In genomic region chr18:57630002-57630758, GRCh38 we compare ENCODE assay signal across 8 cellular contexts. TPM values are rescaled to one million over a fixed set of nuclear protein-coding genes. Genes with fewer than 3 reads are reported as not detected.
DNase-seq lines count a peak whose midpoint lies in the region; ATAC-seq and TF ChIP-seq lines count a peak whose summit lies in the region.

No MANE protein-coding gene starts in this region.

- peaks cover 18 to 26% (median 25%) of the 10 kb centered on the region in 3 donors for H3K4me1 Mint-ChIP-seq in CD8-positive, alpha-beta memory T cell
- H3K4me1 Mint-ChIP-seq in activated CD8-positive, alpha-beta T cell treated with anti-CD3 and anti-CD28 coated beads for 36 hours (ENCODE audit: low read depth), result peaks cover 17% of the 10 kb centered on the region

- H3K4me3 Mint-ChIP-seq in CD8-positive, alpha-beta memory T cell, result peak overlapping the region; percentile 96 to 99 (median 98)
- H3K4me3 Mint-ChIP-seq in activated CD8-positive, alpha-beta T cell treated with anti-CD3 and anti-CD28 coated beads for 36 hours, result peak overlapping the region; percentile 97

- CTCF ChIA-PET in CD8-positive, alpha-beta memory T cell (lab: Charles Lee), result interaction anchor here (0.9 to 1.7 kb wide), 5 partner anchors 8 to 492 kb away, joined by 3 to 8 read pairs (median 4); partner anchors contain the start of gene NARS1
- CTCF ChIA-PET in activated CD8-positive, alpha-beta T cell treated with anti-CD3 and anti-CD28 coated beads for 36 hours (lab: Charles Lee), result interaction anchor here (0.6 to 1.9 kb wide), 8 partner anchors 9 to 504 kb away, joined by 3 to 7 read pairs (median 4); partner anchors contain the start of gene NARS1

- peak overlapping the region; percentile 67 for H3K27ac ChIP-seq in CD8-positive, alpha-beta memory T cell (ENCODE audit: low read depth, low read length)
- H3K27ac ChIP-seq in HL-60 (replicated peaks), result peak overlapping the region; percentile 67
- H3K27ac ChIP-seq in ectodermal cell (ENCODE audit: insufficient read depth, low read depth, low read length, poor library complexity, severe bottlenecking), result no peak overlapping the region
- H3K27ac ChIP-seq in lower lobe of right lung, result peak overlapping the region; percentile 80

- peak; percentile 91 to 96 (median 93) for DNase-seq in CD8-positive, alpha-beta memory T cell
- DNase-seq in HL-60 (ENCODE audit: low read depth in 1 of 2, low spot score in 1 of 2) (peak; percentile 97 to 99), NCI-H82 treated with DMSO at 0.1 percent for 48 hours (lab: John Stamatoyannopoulos, UW; ENCODE audit: unreplicated experiment) (peak; percentile 58), lower lobe of right lung (peak; percentile 98)
- DNase-seq in activated CD8-positive, alpha-beta T cell treated with anti-CD3 and anti-CD28 coated beads for 36 hours, result peak; percentile 97
- peak; percentile 84 to 93 (median 90) for DNase-seq in stimulated activated CD4-positive, alpha-beta T cell treated with anti-CD3 and anti-CD28 coated beads, TNF-alpha, amount 100 ng/mL, for 1 hour (ENCODE audit: low read depth in 3 of 3, low spot score in 1 of 3)

- 16 to 17% methylated on average over 52 of the region's 52 CpGs for WGBS in ectodermal cell, 2 experiments

- ATAC-seq in GM19463 (IDR thresholded peaks at IDR 0.05; ENCODE audit: unreplicated experiment) (peak; percentile 93), lower lobe of right lung (peak; percentile 99)
- peak; percentile 98 for ATAC-seq in activated CD8-positive, alpha-beta T cell treated with anti-CD3 and anti-CD28 coated beads for 36 hours

- TF ChIP-seq CTCF in HL-60 (IDR thresholded peaks at IDR 0.05; ENCODE audit: insufficient read depth, low read length), result peak; percentile 74
- TF ChIP-seq CTCF in activated CD8-positive, alpha-beta T cell treated with anti-CD3 and anti-CD28 coated beads for 36 hours (IDR thresholded peaks at IDR 0.05), result peak; percentile 60
- peak; percentile 84 for TF ChIP-seq CTCF in lower lobe of right lung (IDR thresholded peaks at IDR 0.05)

- H3K27ac Mint-ChIP-seq in CD8-positive, alpha-beta memory T cell, result peak overlapping the region; percentile 92 to 97 (median 96)
- peak overlapping the region; percentile 97 for H3K27ac Mint-ChIP-seq in activated CD8-positive, alpha-beta T cell treated with anti-CD3 and anti-CD28 coated beads for 36 hours

- no peaks in the 10 kb centered on the region for H3K27me3 ChIP-seq in CD8-positive, alpha-beta memory T cell (ENCODE audit: insufficient read depth, low read length, poor library complexity, severe bottlenecking)
- H3K27me3 ChIP-seq in HL-60 (ENCODE audit: insufficient read depth, poor library complexity, severe bottlenecking) (no peaks in the 10 kb centered on the region), ectodermal cell (ENCODE audit: control insufficient read depth, insufficient read depth, low read length, poor library complexity, severe bottlenecking) (no peaks in the 10 kb centered on the region), lower lobe of right lung (ENCODE audit: low read depth) (no peaks in the 10 kb centered on the region)

- POLR2A ChIA-PET in CD8-positive, alpha-beta memory T cell (lab: Charles Lee), result interaction anchor here (0.5 to 1.8 kb wide), 2 partner anchors 8 to 14 kb away, joined by 5 to 8 read pairs; partner anchors contain the start of gene NARS1
- POLR2A ChIA-PET in activated CD8-positive, alpha-beta T cell treated with anti-CD3 and anti-CD28 coated beads for 36 hours (lab: Charles Lee), result interaction anchor here (1.0 to 3.1 kb wide), 3 partner anchors 8 to 172 kb away, joined by 3 to 22 read pairs (median 3); partner anchors contain the start of gene NARS1

- peaks cover 0 to 1% of the 10 kb centered on the region in 2 donors for H3K27me3 Mint-ChIP-seq in CD8-positive, alpha-beta memory T cell
- H3K27me3 Mint-ChIP-seq in activated CD8-positive, alpha-beta T cell treated with anti-CD3 and anti-CD28 coated beads for 36 hours, result no peaks in the 10 kb centered on the region

- no peaks in the 10 kb centered on the region for H3K9me3 ChIP-seq in CD8-positive, alpha-beta memory T cell (ENCODE audit: low read length)
- H3K9me3 ChIP-seq in ectodermal cell (ENCODE audit: control insufficient read depth, low read length), result no peaks in the 10 kb centered on the region
- H3K9me3 ChIP-seq in lower lobe of right lung, result no peaks in the 10 kb centered on the region

- H3K36me3 Mint-ChIP-seq in CD8-positive, alpha-beta memory T cell, result peaks cover 0 to 6% (median 0%) of the 10 kb centered on the region in 3 donors
- peaks cover 5% of the 10 kb centered on the region for H3K36me3 Mint-ChIP-seq in activated CD8-positive, alpha-beta T cell treated with anti-CD3 and anti-CD28 coated beads for 36 hours (ENCODE audit: low read depth)

- H3K4me1 ChIP-seq in CD8-positive, alpha-beta memory T cell (ENCODE audit: insufficient read depth, low read length), result peaks cover 14% of the 10 kb centered on the region
- H3K4me1 ChIP-seq in ectodermal cell (ENCODE audit: control insufficient read depth, insufficient read depth, low read length) (no peaks in the 10 kb centered on the region), lower lobe of right lung (peaks cover 14% of the 10 kb centered on the region)

- intact Hi-C loops in activated CD8-positive, alpha-beta T cell treated with anti-CD3 and anti-CD28 coated beads for 36 hours (cut with micrococcal nuclease), result loop anchor here (5.0 kb wide), 1 partner anchor 212 kb away; no protein-coding TSS in a partner anchor
- intact Hi-C loops in lower lobe of right lung (cut with DNase I), result no loop called here

- peak overlapping the region; percentile 96 for H3K4me3 ChIP-seq in CD8-positive, alpha-beta memory T cell (ENCODE audit: low read length)
- peak overlapping the region; percentile 95 for H3K4me3 ChIP-seq in HL-60 (replicated peaks; ENCODE audit: insufficient read depth, low read length)
- peak overlapping the region; percentile 55 for H3K4me3 ChIP-seq in ectodermal cell (ENCODE audit: insufficient read depth, low read depth, low read length)
- H3K4me3 ChIP-seq in lower lobe of right lung, result peak overlapping the region; percentile 60

- no peaks in the 10 kb centered on the region for H3K36me3 ChIP-seq in CD8-positive, alpha-beta memory T cell (ENCODE audit: insufficient read depth, low read length)
- H3K36me3 ChIP-seq in ectodermal cell (ENCODE audit: control insufficient read depth, insufficient read depth, low read length) (no peaks in the 10 kb centered on the region), lower lobe of right lung (no peaks in the 10 kb centered on the region)

- H3K9me3 Mint-ChIP-seq in CD8-positive, alpha-beta memory T cell, result no peaks in the 10 kb centered on the region
- no peaks in the 10 kb centered on the region for H3K9me3 Mint-ChIP-seq in activated CD8-positive, alpha-beta T cell treated with anti-CD3 and anti-CD28 coated beads for 36 hours

RNA-seq across cellular contexts. Expression of gene NARS1, which starts 8.5 kb away (rescaled TPM):
- 100 to 1,000 TPM; 113 to 115 TPM for total RNA-seq in CD8-positive, alpha-beta memory T cell
- polyA plus RNA-seq in CD8-positive, alpha-beta memory T cell, result 60.3 TPM
- total RNA-seq in activated CD8-positive, alpha-beta T cell treated with anti-CD3 and anti-CD28 coated beads for 36 hours, result 100 to 1,000 TPM; 106 to 109 TPM
- polyA plus RNA-seq in ectodermal cell (2013, experiment 1 of 4), result 108 TPM
- 110 TPM for polyA plus RNA-seq in ectodermal cell (2013, experiment 2 of 4)
- polyA plus RNA-seq in ectodermal cell (2013, experiment 3 of 4), result 81.4 TPM
- polyA plus RNA-seq in ectodermal cell (2013, experiment 4 of 4), result 88.1 TPM
- total RNA-seq in lower lobe of right lung, result 94.8 TPM

RNA-seq across cellular contexts. Expression of gene FECH, which starts 43.7 kb away (rescaled TPM):
- 10 to 100 TPM; 31.5 to 34.9 TPM for total RNA-seq in CD8-positive, alpha-beta memory T cell
- 22.0 TPM for polyA plus RNA-seq in CD8-positive, alpha-beta memory T cell
- total RNA-seq in activated CD8-positive, alpha-beta T cell treated with anti-CD3 and anti-CD28 coated beads for 36 hours, result 10 to 100 TPM; 25.5 to 28.8 TPM
- polyA plus RNA-seq in ectodermal cell (2013, experiment 1 of 4), result 29.1 TPM
- 33.7 TPM for polyA plus RNA-seq in ectodermal cell (2013, experiment 2 of 4)
- 23.7 TPM for polyA plus RNA-seq in ectodermal cell (2013, experiment 3 of 4)
- polyA plus RNA-seq in ectodermal cell (2013, experiment 4 of 4), result 23.3 TPM
- 25.7 TPM for total RNA-seq in lower lobe of right lung
